ENCODE assay signal across 10 cellular contexts in the genomic region with DNA sequence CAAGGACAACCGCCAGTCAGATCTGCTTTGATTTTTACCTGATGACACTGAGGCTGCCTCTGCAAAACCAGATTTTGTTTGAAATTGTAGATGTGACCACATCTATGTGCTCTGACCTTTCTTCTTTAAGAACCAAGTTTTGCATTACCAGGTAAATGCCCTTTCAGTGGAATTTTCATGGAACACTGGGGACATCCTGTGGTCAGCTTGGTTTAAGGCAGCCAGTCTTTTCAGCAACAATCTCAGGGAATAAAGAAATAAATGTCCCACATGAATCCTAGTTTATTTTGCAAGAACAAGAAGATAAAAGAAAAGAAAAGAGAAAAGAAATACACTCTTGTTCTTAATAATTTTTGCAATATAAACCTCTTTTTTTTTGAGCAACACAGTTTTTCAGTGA.
DNase-seq lines count a peak whose midpoint lies in the region; ATAC-seq, FAIRE-seq and TF ChIP-seq lines count a peak whose summit lies in the region.
"Had no signal": no experiment of that assay in that cellular context is flagged by ENCODE, and none has a peak within 500 bp of the region (broad histone marks: within the 10 kb centered on the region; RNA-seq: fewer than 3 reads in every experiment).

No MANE protein-coding gene starts in this region.

- H3K4me1 ChIP-seq in astrocyte (ENCODE audit: insufficient read depth, low read length) (no peaks in the 10 kb centered on the region), left lung (no peaks in the 10 kb centered on the region), prostate gland (replicated peaks) (no peaks in the 10 kb centered on the region)

- no peak for FAIRE-seq in astrocyte (lab: Jason Lieb, UNC)

- TF ChIP-seq CTCF in C4-2B (conservative IDR thresholded peaks at IDR 0.05) (peak; percentile 69), astrocyte (IDR thresholded peaks at IDR 0.05; ENCODE audit: insufficient read depth, low read depth, low read length) (peak; percentile 66), left lung (IDR thresholded peaks at IDR 0.05) (no peak), prostate gland (IDR thresholded peaks at IDR 0.05) (peak in 1 of 4 experiments; percentile 44)

- H3K4me2 ChIP-seq in astrocyte (ENCODE audit: low read length), result no peak overlapping the region

- peak; percentile 32 for ATAC-seq in left lung
- no peak for ATAC-seq in GM19455 (IDR thresholded peaks at IDR 0.05; ENCODE audit: unreplicated experiment)
- no peak for ATAC-seq in GM18502 (IDR thresholded peaks at IDR 0.05; ENCODE audit: poor library complexity, unreplicated experiment)

- H3K4me3 ChIP-seq in astrocyte (ENCODE audit: insufficient read depth, low read depth, low read length), result no peak overlapping the region
- H3K4me3 ChIP-seq in left lung, result no peak overlapping the region
- H3K4me3 ChIP-seq in prostate gland, result no peak overlapping the region

- H3K27me3 Mint-ChIP-seq in astrocyte (ENCODE audit: low read depth, unreplicated experiment), result peaks cover 8% of the 10 kb centered on the region

- H3K36me3 ChIP-seq in astrocyte (ENCODE audit: insufficient read depth, low read length) (no peaks in the 10 kb centered on the region), left lung (no peaks in the 10 kb centered on the region), prostate gland (no peaks in the 10 kb centered on the region)

- no peak overlapping the region for H3K4me3 Mint-ChIP-seq in astrocyte (ENCODE audit: unreplicated experiment)
- H3K4me3 Mint-ChIP-seq: activated naive CD8-positive, alpha-beta T cell treated with anti-CD3 and anti-CD28 coated beads, Interleukin-2, amount 10 ng/mL, durations not matched to agents 7 days and 5 days had no signal

- no peak overlapping the region for H3K27ac Mint-ChIP-seq in astrocyte (ENCODE audit: unreplicated experiment)
- H3K27ac Mint-ChIP-seq: activated naive CD8-positive, alpha-beta T cell treated with anti-CD3 and anti-CD28 coated beads, Interleukin-2, amount 10 ng/mL, durations not matched to agents 7 days and 5 days had no signal

- H3K9ac ChIP-seq in astrocyte (ENCODE audit: low read length), result no peak overlapping the region

- H2AFZ ChIP-seq in astrocyte (ENCODE audit: low read depth, low read length), result no peak overlapping the region

- H3K9me3 ChIP-seq in astrocyte (ENCODE audit: insufficient read depth, low read depth, low read length) (no peaks in the 10 kb centered on the region), left lung (no peaks in the 10 kb centered on the region), prostate gland (no peaks in the 10 kb centered on the region)

- no peaks in the 10 kb centered on the region for H3K9me3 Mint-ChIP-seq in astrocyte (ENCODE audit: unreplicated experiment)
- H3K9me3 Mint-ChIP-seq: activated naive CD8-positive, alpha-beta T cell treated with anti-CD3 and anti-CD28 coated beads, Interleukin-2, amount 10 ng/mL, durations not matched to agents 7 days and 5 days had no signal

- H3K79me2 ChIP-seq in astrocyte (ENCODE audit: insufficient read depth, low read length), result no peaks in the 10 kb centered on the region

- H3K36me3 Mint-ChIP-seq in astrocyte (ENCODE audit: low read depth, unreplicated experiment), result no peaks in the 10 kb centered on the region
- H3K36me3 Mint-ChIP-seq: activated naive CD8-positive, alpha-beta T cell treated with anti-CD3 and anti-CD28 coated beads, Interleukin-2, amount 10 ng/mL, durations not matched to agents 7 days and 5 days had no signal

- no peaks in the 10 kb centered on the region for H3K4me1 Mint-ChIP-seq in astrocyte (ENCODE audit: low read depth, unreplicated experiment)
- H3K4me1 Mint-ChIP-seq: activated naive CD8-positive, alpha-beta T cell treated with anti-CD3 and anti-CD28 coated beads, Interleukin-2, amount 10 ng/mL, durations not matched to agents 7 days and 5 days had no signal

- no peaks in the 10 kb centered on the region for H4K20me1 ChIP-seq in astrocyte (ENCODE audit: insufficient read depth, low read length)

- WGBS in prostate gland, result 62% methylated on average over 1 of the region's 1 CpG

- H3K27me3 ChIP-seq in astrocyte (ENCODE audit: insufficient read depth, low read length), result no peaks in the 10 kb centered on the region
- peaks cover 0 to 21% of the 10 kb centered on the region in 2 donors for H3K27me3 ChIP-seq in left lung
- no peaks in the 10 kb centered on the region for H3K27me3 ChIP-seq in prostate gland (replicated peaks; ENCODE audit: insufficient read depth)

- H3K27ac ChIP-seq in C4-2B, result no peak overlapping the region
- no peak overlapping the region for H3K27ac ChIP-seq in astrocyte (ENCODE audit: low read depth, low read length)
- no peak overlapping the region for H3K27ac ChIP-seq in left lung
- no peak overlapping the region for H3K27ac ChIP-seq in prostate gland

- intact Hi-C loops in left lung (cut with DNase I) (no loop called here), prostate gland (cut with DNase I) (no loop called here)

- TF ChIP-seq POLR2A in prostate gland (IDR thresholded peaks at IDR 0.05), result no peak

- DNase-seq in HT1080 (ENCODE audit: low read depth), result peak; percentile 6
- peak; percentile 18 for DNase-seq in astrocyte (ENCODE audit: low read depth)
- DNase-seq in left lung, result no peak
- DNase-seq in prostate gland (ENCODE audit: low spot score), result no peak
- no peak for DNase-seq in activated naive CD4-positive, alpha-beta T cell treated with Interleukin-2 at 50 U/mL for 16 hours
- DNase-seq: activated naive CD8-positive, alpha-beta T cell treated with anti-CD3 and anti-CD28 coated beads, Interleukin-2, amount 10 ng/mL, durations not matched to agents 7 days and 5 days; occipital lobe had no signal

Comparison
In these comparisons a context has a peak if more than half of its experiments do, and no peak if none do; other contexts are left out.
1. CTCF ChIP-seq: peak in C4-2B (single experiment) and astrocyte (single experiment); none in left lung (0 of 2).
2. DNase-seq: peak in HT1080 (single experiment) and astrocyte (single experiment); none in left lung (0 of 2), prostate gland (single experiment) and activated naive CD4-positive, alpha-beta T cell treated with Interleukin-2 at 50 U/mL for 16 hours (single experiment).